ENCODE assay signal across 1 cellular context in genomic region chr20:44461142-44461802, GRCh38.
TF ChIP-seq lines count a peak whose summit lies in the region.

No MANE protein-coding gene starts in this region.

TF ChIP-seq in HepG2, 621 proteins besides CTCF, POLR2A, EP300 and RAD21 (continued from another document and continues in another):
- peak; percentile 77; the same call in 1 of the 2 replicates for TF ChIP-seq ARID5B (CRISPR knock-in tag; IDR thresholded peaks at IDR 0.05)
- TF ChIP-seq KLF16 (CRISPR knock-in tag; IDR thresholded peaks at IDR 0.05) = peak in 1 of 2 experiments; percentile 43; a peak in 2 of 4 replicates
- no peak for TF ChIP-seq PRPF4 (IDR thresholded peaks at IDR 0.05; ENCODE audit: low read depth, low read length, poor library complexity, severe bottlenecking)
- TF ChIP-seq ARNT (IDR thresholded peaks at IDR 0.05) = no peak
- TF ChIP-seq HDAC2 (CRISPR knock-in tag; IDR thresholded peaks at IDR 0.05) = peak; percentile 60; the same call in 1 of the 2 replicates
- TF ChIP-seq ZNF18 (CRISPR knock-in tag; IDR thresholded peaks at IDR 0.05; ENCODE audit: insufficient replicate concordance) = no peak
- TF ChIP-seq GABPA (IDR thresholded peaks at IDR 0.05; ENCODE audit: low read depth, low read length) = no peak
- 0 out of 2 replicates have a peak, but pooled peaks have one; percentile 43 for TF ChIP-seq GABPA (CRISPR knock-in tag; IDR thresholded peaks at IDR 0.05; ENCODE audit: low read depth)
- TF ChIP-seq ZNF451 (CRISPR knock-in tag; IDR thresholded peaks at IDR 0.05) = no peak
- TF ChIP-seq RARG (CRISPR knock-in tag; IDR thresholded peaks at IDR 0.05; ENCODE audit: low read depth) = no peak
- TF ChIP-seq THAP9 (CRISPR knock-in tag; IDR thresholded peaks at IDR 0.05; ENCODE audit: borderline replicate concordance) = no peak
- no peak for TF ChIP-seq ZNF773 (CRISPR knock-in tag; IDR thresholded peaks at IDR 0.05; ENCODE audit: borderline replicate concordance)
- peak; percentile 60 for TF ChIP-seq FOXP4 (CRISPR knock-in tag; IDR thresholded peaks at IDR 0.05)
- peak; percentile 66; the same call in 1 of the 2 replicates for TF ChIP-seq ZNF317 (CRISPR knock-in tag; IDR thresholded peaks at IDR 0.05)
- TF ChIP-seq HNF1A (IDR thresholded peaks at IDR 0.05; ENCODE audit: low read depth) = peak; percentile 60
- no peak for TF ChIP-seq HNF1A (CRISPR knock-in tag; IDR thresholded peaks at IDR 0.05; ENCODE audit: borderline replicate concordance)
- 0 out of 2 replicates have a peak, but pooled peaks have one; percentile 35 for TF ChIP-seq ZIK1 (CRISPR knock-in tag; IDR thresholded peaks at IDR 0.05; ENCODE audit: borderline replicate concordance, low read depth)
- TF ChIP-seq HNF4A (CRISPR knock-in tag; IDR thresholded peaks at IDR 0.05) = peak; percentile 9; the same call in 1 of the 2 replicates
- TF ChIP-seq CC2D1A (CRISPR knock-in tag; IDR thresholded peaks at IDR 0.05) = no peak
- TF ChIP-seq FOSL1 (CRISPR knock-in tag; IDR thresholded peaks at IDR 0.05; ENCODE audit: borderline replicate concordance) = no peak
- TF ChIP-seq FOXA3 (CRISPR knock-in tag; IDR thresholded peaks at IDR 0.05) = peak; percentile 67
- peak; percentile 67 for TF ChIP-seq SALL1 (CRISPR knock-in tag; IDR thresholded peaks at IDR 0.05)
- no peak for TF ChIP-seq CSRNP2 (CRISPR knock-in tag; conservative IDR thresholded peaks at IDR 0.05; ENCODE audit: low read depth)
- no peak for TF ChIP-seq USF2 (IDR thresholded peaks at IDR 0.05; ENCODE audit: low read depth, low read length)
- no peak for TF ChIP-seq USF2 (CRISPR knock-in tag; IDR thresholded peaks at IDR 0.05; ENCODE audit: borderline replicate concordance)
- TF ChIP-seq SMARCC2 (IDR thresholded peaks at IDR 0.05) = no peak
- no peak for TF ChIP-seq FUBP1 (CRISPR knock-in tag; IDR thresholded peaks at IDR 0.05; ENCODE audit: borderline replicate concordance)
- TF ChIP-seq ZNF251 (CRISPR knock-in tag; IDR thresholded peaks at IDR 0.05) = no peak
- TF ChIP-seq ZNF570 (CRISPR knock-in tag; IDR thresholded peaks at IDR 0.05; ENCODE audit: borderline replicate concordance) = no peak
- TF ChIP-seq CAMTA2 (CRISPR knock-in tag; IDR thresholded peaks at IDR 0.05; ENCODE audit: borderline replicate concordance) = no peak
- TF ChIP-seq JDP2 (CRISPR knock-in tag; IDR thresholded peaks at IDR 0.05; ENCODE audit: borderline replicate concordance) = no peak
- no peak for TF ChIP-seq ZNF17 (CRISPR knock-in tag; IDR thresholded peaks at IDR 0.05)
- TF ChIP-seq ARID2 (CRISPR knock-in tag; IDR thresholded peaks at IDR 0.05; ENCODE audit: borderline replicate concordance) = no peak
- no peak for TF ChIP-seq MXD1 (CRISPR knock-in tag; IDR thresholded peaks at IDR 0.05)
- TF ChIP-seq ZNF607 (CRISPR knock-in tag; IDR thresholded peaks at IDR 0.05; ENCODE audit: borderline replicate concordance) = peak; percentile 26; the same call in 1 of the 2 replicates
- no peak for TF ChIP-seq MTA1 (CRISPR knock-in tag; IDR thresholded peaks at IDR 0.05; ENCODE audit: borderline replicate concordance)
